17 cellular contexts compared by ENCODE assay signal in genomic region chr12:131986361-131986760, GRCh38. TPM values are rescaled to one million over a fixed set of nuclear protein-coding genes. Genes with fewer than 3 reads are reported as not detected.
A peak's percentile ranks its signal among the peaks of the same experiment; 100 is the strongest.
DNase-seq lines count a peak whose midpoint lies in the region; ATAC-seq and TF ChIP-seq lines count a peak whose summit lies in the region.
"Had no signal": no experiment of that assay in that cellular context is flagged by ENCODE, and none has a peak within 500 bp of the region (broad histone marks: within the 10 kb centered on the region; RNA-seq: fewer than 3 reads in every experiment).

No MANE protein-coding gene starts in this region.

- H3K4me1 ChIP-seq in HUES6 (ENCODE audit: control insufficient read depth, insufficient read depth, low read length), result peaks cover 51% of the 10 kb centered on the region
- H3K4me1 ChIP-seq in smooth muscle cell (ENCODE audit: low read depth), result peaks cover 21% of the 10 kb centered on the region
- H3K4me1 ChIP-seq: Peyer's patch had no signal

- H3K4me2 ChIP-seq in smooth muscle cell, result peak overlapping the region; percentile 25

- peaks cover 34% of the 10 kb centered on the region for H3K36me3 Mint-ChIP-seq in activated CD4-positive, alpha-beta T cell treated with anti-CD3 and anti-CD28 coated beads, Interleukin-2, amount 10 ng/mL, durations not matched to agents 7 days and 5 days (ENCODE audit: low read depth)
- peaks cover 42% of the 10 kb centered on the region for H3K36me3 Mint-ChIP-seq in endothelial cell (ENCODE audit: low read depth, unreplicated experiment)

- peaks cover 72% of the 10 kb centered on the region for H3K36me3 ChIP-seq in HUES6 (ENCODE audit: control insufficient read depth, insufficient read depth, low read length)
- no peaks in the 10 kb centered on the region for H3K36me3 ChIP-seq in smooth muscle cell (ENCODE audit: low read depth)

- H3K9me3 Mint-ChIP-seq in activated CD4-positive, alpha-beta T cell treated with anti-CD3 and anti-CD28 coated beads, Interleukin-2, amount 10 ng/mL, durations not matched to agents 7 days and 5 days, result no peaks in the 10 kb centered on the region
- H3K9me3 Mint-ChIP-seq in endothelial cell (ENCODE audit: unreplicated experiment), result no peaks in the 10 kb centered on the region

- no peaks in the 10 kb centered on the region for H3K79me2 ChIP-seq in smooth muscle cell (ENCODE audit: low read depth)

- H3K27ac Mint-ChIP-seq in activated CD4-positive, alpha-beta T cell treated with anti-CD3 and anti-CD28 coated beads, Interleukin-2, amount 10 ng/mL, durations not matched to agents 7 days and 5 days, result peak overlapping the region; percentile 70
- H3K27ac Mint-ChIP-seq in endothelial cell (ENCODE audit: unreplicated experiment), result no peak overlapping the region

- peaks cover 2% of the 10 kb centered on the region for H3K4me1 Mint-ChIP-seq in activated CD4-positive, alpha-beta T cell treated with anti-CD3 and anti-CD28 coated beads, Interleukin-2, amount 10 ng/mL, durations not matched to agents 7 days and 5 days
- no peaks in the 10 kb centered on the region for H3K4me1 Mint-ChIP-seq in endothelial cell (ENCODE audit: unreplicated experiment)

- no peaks in the 10 kb centered on the region for H4K20me1 ChIP-seq in smooth muscle cell (ENCODE audit: low read depth)

- H3K9ac ChIP-seq in HUES6 (ENCODE audit: low read length) (peak overlapping the region; percentile 17), smooth muscle cell (ENCODE audit: low read depth) (no peak overlapping the region)

- H3K4me3 ChIP-seq in HUES6 (ENCODE audit: low read depth, low read length) (no peak overlapping the region), smooth muscle cell (no peak overlapping the region)
- H3K4me3 ChIP-seq: Peyer's patch had no signal

- no peak for DNase-seq in activated CD4-positive, alpha-beta T cell treated with anti-CD3 and anti-CD28 coated beads, Interleukin-2, amount 10 ng/mL, durations not matched to agents 7 days and 5 days
- DNase-seq in activated CD4-positive, alpha-beta T cell treated with anti-CD3 and anti-CD28 coated beads for 4 hours, result no peak
- DNase-seq in endothelial cell (ENCODE audit: low spot score), result no peak
- DNase-seq in smooth muscle cell (lab: John Stamatoyannopoulos, UW; ENCODE audit: unreplicated experiment), result no peak
- DNase-seq in NCI-H748 treated with DMSO at 0.1 percent for 48 hours (lab: John Stamatoyannopoulos, UW), result no peak
- DNase-seq: 8988T, DMS53, Karpas-422, NCI-H1105 treated with DMSO at 0.1 percent for 48 hours, NCI-H187 treated with DMSO at 0.1 percent for 48 hours, NCI-H2171, SHP77 had no signal

- no peaks in the 10 kb centered on the region for H3K9me3 ChIP-seq in HUES6 (ENCODE audit: control insufficient read depth, insufficient read depth, low read depth, low read length)
- no peaks in the 10 kb centered on the region for H3K9me3 ChIP-seq in smooth muscle cell (replicated peaks; ENCODE audit: low read depth)
- H3K9me3 ChIP-seq: Peyer's patch had no signal

- H3K27ac ChIP-seq in HUES6 (ENCODE audit: low read depth, low read length) (peak overlapping the region; percentile 44; the same call in 1 of the 2 replicates), smooth muscle cell (ENCODE audit: low read depth) (peak overlapping the region; percentile 32)
- H3K27ac ChIP-seq: C4-2B, Peyer's patch had no signal

- POLR2A ChIA-PET in activated CD4-positive, alpha-beta T cell treated with anti-CD3 and anti-CD28 coated beads, Interleukin-2, amount 10 ng/mL, durations not matched to agents 7 days and 5 days (lab: Charles Lee), result no interaction called here

- no peak for TF ChIP-seq CTCF in endothelial cell (IDR thresholded peaks at IDR 0.05; ENCODE audit: unreplicated experiment)
- no peak for TF ChIP-seq CTCF in smooth muscle cell (IDR thresholded peaks at IDR 0.05; ENCODE audit: borderline replicate concordance, insufficient read depth, poor library complexity, severe bottlenecking)

- ATAC-seq in HG02678 (IDR thresholded peaks at IDR 0.05; ENCODE audit: unreplicated experiment) (no peak), HG03460 (IDR thresholded peaks at IDR 0.05; ENCODE audit: unreplicated experiment) (no peak)

- WGBS in smooth muscle cell (ENCODE audit: low lambda C conversion rate), result 93% methylated on average over 15 of the region's 17 CpGs

- no peak overlapping the region for H3K4me3 Mint-ChIP-seq in activated CD4-positive, alpha-beta T cell treated with anti-CD3 and anti-CD28 coated beads, Interleukin-2, amount 10 ng/mL, durations not matched to agents 7 days and 5 days
- H3K4me3 Mint-ChIP-seq in endothelial cell (ENCODE audit: unreplicated experiment), result peak overlapping the region; percentile 74

- H3K27me3 ChIP-seq in HUES6 (ENCODE audit: control insufficient read depth, insufficient read depth, low read length) (no peaks in the 10 kb centered on the region), smooth muscle cell (ENCODE audit: low read depth) (no peaks in the 10 kb centered on the region)
- H3K27me3 ChIP-seq: Peyer's patch had no signal

- H3K27me3 Mint-ChIP-seq in activated CD4-positive, alpha-beta T cell treated with anti-CD3 and anti-CD28 coated beads, Interleukin-2, amount 10 ng/mL, durations not matched to agents 7 days and 5 days, result no peaks in the 10 kb centered on the region
- H3K27me3 Mint-ChIP-seq in endothelial cell (ENCODE audit: unreplicated experiment), result no peaks in the 10 kb centered on the region

- no peaks in the 10 kb centered on the region for H3F3A ChIP-seq in smooth muscle cell (ENCODE audit: low read depth)

- CTCF ChIA-PET in activated CD4-positive, alpha-beta T cell treated with anti-CD3 and anti-CD28 coated beads, Interleukin-2, amount 10 ng/mL, durations not matched to agents 7 days and 5 days (lab: Charles Lee), result no interaction called here

- H2AFZ ChIP-seq in smooth muscle cell (ENCODE audit: low read depth), result no peak overlapping the region

RNA-seq across cellular contexts. Expression of gene EP400, which starts 36.6 kb away (rescaled TPM):
- 10 to 100 TPM; 53.9 to 57.0 TPM for total RNA-seq in activated CD4-positive, alpha-beta T cell treated with anti-CD3 and anti-CD28 coated beads, Interleukin-2, amount 10 ng/mL, durations not matched to agents 7 days and 5 days
- total RNA-seq in endothelial cell (ENCODE audit: unreplicated experiment) (66.2 TPM), smooth muscle cell (10.9 and 13.6 TPM in 2 replicates)
- polyA plus RNA-seq in smooth muscle cell, result 6.6 and 9.8 TPM in 2 replicates

RNA-seq across cellular contexts. Expression of gene PUS1, which starts 57.3 kb away (rescaled TPM):
- total RNA-seq in activated CD4-positive, alpha-beta T cell treated with anti-CD3 and anti-CD28 coated beads, Interleukin-2, amount 10 ng/mL, durations not matched to agents 7 days and 5 days, result 10 to 100 TPM; 34.4 to 45.7 TPM
- total RNA-seq in endothelial cell (ENCODE audit: unreplicated experiment), result 25.8 TPM
- total RNA-seq in smooth muscle cell, result 2.6 and 22.2 TPM in 2 replicates
- polyA plus RNA-seq in smooth muscle cell, result 6.6 and 18.5 TPM in 2 replicates
